ENCODE assay signal across 23 cellular contexts in the genomic region with DNA sequence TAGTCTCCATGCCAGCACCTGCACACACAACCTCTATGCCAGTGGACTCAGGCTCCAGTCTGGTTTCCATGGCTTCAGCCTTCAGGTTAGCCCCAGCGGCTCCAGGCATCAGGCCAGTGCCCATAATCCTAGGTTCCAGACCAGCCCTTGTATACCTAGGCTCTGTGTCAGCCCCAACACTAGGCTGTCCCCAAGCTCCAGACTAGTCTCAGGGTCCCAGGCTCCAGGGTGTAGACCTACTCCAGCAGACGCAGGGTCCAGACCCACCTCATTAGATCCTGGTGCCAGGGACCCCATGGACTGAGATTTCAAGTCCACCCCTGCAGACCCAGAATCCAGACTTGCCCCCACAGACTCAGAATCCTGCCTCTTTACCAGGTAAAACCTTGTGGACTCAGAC.
DNase-seq lines count a peak whose midpoint lies in the region; ATAC-seq, FAIRE-seq and TF ChIP-seq lines count a peak whose summit lies in the region.
"Had no signal": no experiment of that assay in that cellular context is flagged by ENCODE, and none has a peak within 500 bp of the region (broad histone marks: within the 10 kb centered on the region; RNA-seq: fewer than 3 reads in every experiment).

No MANE protein-coding gene starts in this region.

- no peak overlapping the region for H2AK5ac ChIP-seq in H1 (ENCODE audit: low read depth, low read length)

- H3K4me2 ChIP-seq in GM23338: no peak overlapping the region
- no peak overlapping the region for H3K4me2 ChIP-seq in H1 (ENCODE audit: insufficient read depth in 1 of 2, low read depth in 2 of 2, low read length in 2 of 2)
- H3K4me2 ChIP-seq: A549; BLaER1 treated with 17β-estradiol and CSF1 and Interleukin-3, amounts not matched to agents 10 nM and 100 nM had no signal

- peak overlapping the region; percentile 88; the same call in 1 of the 2 replicates for H2BK15ac ChIP-seq in H1 (ENCODE audit: low read length)

- H3K9me2 ChIP-seq in GM23338 (ENCODE audit: insufficient read depth): peaks cover 6% of the 10 kb centered on the region; the same call in 1 of the 2 replicates

- peak overlapping the region; percentile 18; the same call in 1 of the 2 replicates for H4K8ac ChIP-seq in H1 (ENCODE audit: extremely low read depth, insufficient read depth, low read length)

- H2BK20ac ChIP-seq in H1 (ENCODE audit: low read length): no peak overlapping the region

- H3K23me2 ChIP-seq in H1 (ENCODE audit: low read depth, low read length): no peaks in the 10 kb centered on the region

- no peak overlapping the region for H3K4me3 ChIP-seq in GM23338
- no peak overlapping the region for H3K4me3 ChIP-seq in H1 (ENCODE audit: extremely low read depth in 1 of 4, insufficient read depth in 2 of 4, low read depth in 3 of 4, low read length in 4 of 4)
- H3K4me3 ChIP-seq: A549; BLaER1 treated with 17β-estradiol and CSF1 and Interleukin-3, amounts not matched to agents 10 nM and 100 nM had no signal

- CTCF ChIA-PET in H1 (lab: Charles Lee; ENCODE audit: partially characterized antibody): no interaction called here

- DNase-seq in GM23338 (ENCODE audit: low spot score): no peak
- DNase-seq in H1 (ENCODE audit: low read depth in 1 of 2, low spot score in 2 of 2): no peak
- DNase-seq in sciatic nerve (ENCODE audit: low spot score): no peak
- no peak for DNase-seq in stimulated activated naive CD4-positive, alpha-beta T cell treated with Interleukin-2 at 50 U/mL for 16 hours (lab: John Stamatoyannopoulos, UW)
- no peak for DNase-seq in activated naive CD4-positive, alpha-beta T cell treated with Interleukin-2 at 50 U/mL for 16 hours
- DNase-seq: 8988T; ACHN; AML-193; BE2C; CD4-positive, alpha-beta T cell; CD8-positive, alpha-beta memory T cell; DMS53; DMS79 treated with DMSO at 0.1 percent for 48 hours; GF-D8; GOT3; H7 had no signal

- WGBS in H1 (ENCODE audit: extremely low coverage in 1 of 2, insufficient coverage in 1 of 2, insufficient read length in 1 of 2, insufficient replicate concordance in 2 of 2, low coverage in 1 of 2, low lambda C conversion rate in 2 of 2, missing lambda C conversion rate in 1 of 2), 2 experiments: 97% methylated on average over 2 of the region's 2 CpGs; no CpG with 5 or more reads in 1 of the 2 experiments

- H3K4me3 Mint-ChIP-seq in GM23338: no peak overlapping the region
- H3K4me3 Mint-ChIP-seq: CD14-positive monocyte; CD4-positive, alpha-beta T cell; CD8-positive, alpha-beta memory T cell had no signal

- H3K9me3 Mint-ChIP-seq in GM23338: peaks cover 5% of the 10 kb centered on the region; the same call in 1 of the 3 replicates

- no peak for TF ChIP-seq EP300 in H1 (IDR thresholded peaks at IDR 0.05; ENCODE audit: borderline replicate concordance in 1 of 2, low read depth in 2 of 2, low read length in 2 of 2)

- no peak overlapping the region for H3K9ac ChIP-seq in H1 (replicated peaks in 1 of 4; ENCODE audit: extremely low read depth in 1 of 4, low read depth in 3 of 4, low read length in 3 of 4)
- H3K9ac ChIP-seq: BLaER1 treated with 17β-estradiol and CSF1 and Interleukin-3, amounts not matched to agents 10 nM and 100 nM had no signal

- no peak overlapping the region for H4K5ac ChIP-seq in H1 (ENCODE audit: insufficient read length, low read depth, low read length)

- no peak overlapping the region for H2AFZ ChIP-seq in GM23338
- H2AFZ ChIP-seq in H1 (ENCODE audit: low read length): no peak overlapping the region

- no peaks in the 10 kb centered on the region for H3K79me1 ChIP-seq in H1 (ENCODE audit: low read depth, low read length)

- TF ChIP-seq POLR2A in H1 (IDR thresholded peaks at IDR 0.05; ENCODE audit: control extremely low read depth in 1 of 2, low read depth in 2 of 2, low read length in 2 of 2): no peak

- H3K27ac Mint-ChIP-seq in GM23338: peak overlapping the region; percentile 77
- H3K27ac Mint-ChIP-seq: CD14-positive monocyte; CD4-positive, alpha-beta T cell; CD8-positive, alpha-beta memory T cell had no signal

- peaks cover 14% of the 10 kb centered on the region; the same call in 2 of the 3 replicates for H3K36me3 Mint-ChIP-seq in GM23338 (ENCODE audit: low read depth)
- H3K36me3 Mint-ChIP-seq: CD14-positive monocyte; CD8-positive, alpha-beta memory T cell had no signal

- H2BK5ac ChIP-seq in H1 (ENCODE audit: low read depth, low read length): no peak overlapping the region

- H3K4ac ChIP-seq in H1 (replicated peaks; ENCODE audit: insufficient read length, low read depth, low read length): no peak overlapping the region

- H4K20me1 ChIP-seq in GM23338 (replicated peaks; ENCODE audit: insufficient read depth) (no peaks in the 10 kb centered on the region), H1 (replicated peaks in 1 of 2; ENCODE audit: control insufficient read depth in 1 of 2, insufficient read depth in 2 of 2, low read length in 2 of 2) (no peaks in the 10 kb centered on the region)
- H4K20me1 ChIP-seq: BLaER1 treated with 17β-estradiol and CSF1 and Interleukin-3, amounts not matched to agents 10 nM and 100 nM had no signal

- peaks cover 23% of the 10 kb centered on the region for H3K4me1 ChIP-seq in GM23338 (ENCODE audit: insufficient read depth)
- peaks cover 0 to 9% (median 5%) of the 10 kb centered on the region in 4 experiments; a peak in 5 of 7 replicates for H3K4me1 ChIP-seq in H1 (replicated peaks in 1 of 4; ENCODE audit: control insufficient read depth in 3 of 4, insufficient read depth in 4 of 4, low read length in 3 of 4)
- H3K4me1 ChIP-seq: A549, BE2C had no signal

- H3K79me2 ChIP-seq in GM23338 (replicated peaks; ENCODE audit: insufficient read depth) (no peaks in the 10 kb centered on the region), H1 (ENCODE audit: control insufficient read depth in 1 of 2, insufficient read depth in 2 of 2, low read length in 2 of 2) (no peaks in the 10 kb centered on the region)

- H3K36me3 ChIP-seq in GM23338 (ENCODE audit: insufficient read depth) (no peaks in the 10 kb centered on the region), H1 (ENCODE audit: control insufficient read depth in 2 of 4, insufficient read depth in 4 of 4, low read length in 3 of 4) (no peaks in the 10 kb centered on the region)
- H3K36me3 ChIP-seq: BE2C; BLaER1 treated with 17β-estradiol and CSF1 and Interleukin-3, amounts not matched to agents 10 nM and 100 nM had no signal

- TF ChIP-seq RAD21 in H1 (IDR thresholded peaks at IDR 0.05 in 1 of 2, conservative IDR thresholded peaks at IDR 0.05 in 1 of 2; ENCODE audit: low read depth in 2 of 2, low read length in 2 of 2): no peak

- POLR2A ChIA-PET in H1 (lab: Charles Lee; ENCODE audit: partially characterized antibody): no interaction called here

- H3K23ac ChIP-seq in H1 (ENCODE audit: insufficient read length): no peak overlapping the region

- H3K9me3 ChIP-seq in H1 (ENCODE audit: insufficient read depth in 2 of 2, low read depth in 1 of 2, low read length in 1 of 2): no peaks in the 10 kb centered on the region
- H3K9me3 ChIP-seq: A549, BE2C had no signal

- no peak overlapping the region for H3K18ac ChIP-seq in H1 (ENCODE audit: extremely low read depth, low read length)

- TF ChIP-seq CTCF in GM23338 (conservative IDR thresholded peaks at IDR 0.05; ENCODE audit: low read depth in 2 of 2) (no peak), H1 (IDR thresholded peaks at IDR 0.05; ENCODE audit: control extremely low read depth in 1 of 3, insufficient read depth in 1 of 3, low read depth in 1 of 3, low read length in 3 of 3) (no peak)

- peaks cover 31% of the 10 kb centered on the region for H3K4me1 Mint-ChIP-seq in GM23338
- H3K4me1 Mint-ChIP-seq: CD8-positive, alpha-beta memory T cell had no signal

- no peaks in the 10 kb centered on the region for H3K27me3 ChIP-seq in GM23338 (ENCODE audit: insufficient read depth)
- no peaks in the 10 kb centered on the region for H3K27me3 ChIP-seq in H1 (replicated peaks in 1 of 4; ENCODE audit: control insufficient read depth in 3 of 4, extremely low read depth in 1 of 4, insufficient read depth in 3 of 4, low read length in 3 of 4)
- H3K27me3 ChIP-seq: BE2C; BLaER1 treated with 17β-estradiol and CSF1 and Interleukin-3, amounts not matched to agents 10 nM and 100 nM had no signal

- intact Hi-C loops in sciatic nerve (cut with DNase I): no loop called here

- FAIRE-seq in H1 (lab: Jason Lieb, UNC): no peak
- FAIRE-seq: A549, GM12891, GM18507 had no signal

- H2BK120ac ChIP-seq in H1 (replicated peaks; ENCODE audit: low read depth, low read length): no peak overlapping the region

- no peak for ATAC-seq in GM23338
- ATAC-seq in sciatic nerve: peak; percentile 24
- ATAC-seq in HG03175 (IDR thresholded peaks at IDR 0.05; ENCODE audit: unreplicated experiment): no peak
- ATAC-seq: A549, HCT116 had no signal

- H4K91ac ChIP-seq in H1 (replicated peaks; ENCODE audit: insufficient read length, low read length): no peak overlapping the region

- 0 out of 2 replicates have a peak overlapping the region, but pooled peaks have one; percentile 39 for H2BK12ac ChIP-seq in H1 (ENCODE audit: low read depth, low read length)

- H3F3A ChIP-seq in GM23338 (replicated peaks; ENCODE audit: low read depth): no peaks in the 10 kb centered on the region

- H3K27ac ChIP-seq in GM23338 (ENCODE audit: low read depth) (no peak overlapping the region), H1 (ENCODE audit: low read depth, low read length) (no peak overlapping the region; the same call in 1 of the 2 replicates)
- H3K27ac ChIP-seq: A549; BLaER1 treated with 17β-estradiol and CSF1 and Interleukin-3, amounts not matched to agents 10 nM and 100 nM had no signal

- H3K56ac ChIP-seq in H1 (replicated peaks; ENCODE audit: insufficient read length, low read depth, low read length): no peak overlapping the region

- peaks cover 3% of the 10 kb centered on the region for H3K27me3 Mint-ChIP-seq in GM23338 (ENCODE audit: insufficient read depth, low read depth, poor library complexity)
- H3K27me3 Mint-ChIP-seq: CD4-positive, alpha-beta T cell had no signal

- no peak overlapping the region for H3K14ac ChIP-seq in H1 (ENCODE audit: insufficient read length)

TF ChIP-seq in GM23338, 12 proteins besides CTCF, POLR2A, EP300 and RAD21:
- no peak for TF ChIP-seq JUNB (IDR thresholded peaks at IDR 0.05; ENCODE audit: unreplicated experiment)
TF ChIP-seq in GM23338: peak in this region for 0.

TF ChIP-seq in H1, 55 proteins besides CTCF, POLR2A, EP300 and RAD21 (continues in another document):
- TF ChIP-seq EZH2 (IDR thresholded peaks at IDR 0.05; ENCODE audit: low read depth, low read length, severe bottlenecking) (no peak), GTF2F1 (IDR thresholded peaks at IDR 0.05; ENCODE audit: borderline replicate concordance, low read depth, low read length) (no peak), JUN (IDR thresholded peaks at IDR 0.05; ENCODE audit: low read depth, low read length) (no peak), CBX5 (IDR thresholded peaks at IDR 0.05; ENCODE audit: low read depth, low read length) (no peak)
- TF ChIP-seq, protein P1, sequence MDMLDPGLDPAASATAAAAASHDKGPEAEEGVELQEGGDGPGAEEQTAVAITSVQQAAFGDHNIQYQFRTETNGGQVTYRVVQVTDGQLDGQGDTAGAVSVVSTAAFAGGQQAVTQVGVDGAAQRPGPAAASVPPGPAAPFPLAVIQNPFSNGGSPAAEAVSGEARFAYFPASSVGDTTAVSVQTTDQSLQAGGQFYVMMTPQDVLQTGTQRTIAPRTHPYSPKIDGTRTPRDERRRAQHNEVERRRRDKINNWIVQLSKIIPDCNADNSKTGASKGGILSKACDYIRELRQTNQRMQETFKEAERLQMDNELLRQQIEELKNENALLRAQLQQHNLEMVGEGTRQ (IDR thresholded peaks at IDR 0.05; ENCODE audit: low read length): no peak
